Comparison of ENCODE assay signal across 1 cellular context in the genomic region with DNA sequence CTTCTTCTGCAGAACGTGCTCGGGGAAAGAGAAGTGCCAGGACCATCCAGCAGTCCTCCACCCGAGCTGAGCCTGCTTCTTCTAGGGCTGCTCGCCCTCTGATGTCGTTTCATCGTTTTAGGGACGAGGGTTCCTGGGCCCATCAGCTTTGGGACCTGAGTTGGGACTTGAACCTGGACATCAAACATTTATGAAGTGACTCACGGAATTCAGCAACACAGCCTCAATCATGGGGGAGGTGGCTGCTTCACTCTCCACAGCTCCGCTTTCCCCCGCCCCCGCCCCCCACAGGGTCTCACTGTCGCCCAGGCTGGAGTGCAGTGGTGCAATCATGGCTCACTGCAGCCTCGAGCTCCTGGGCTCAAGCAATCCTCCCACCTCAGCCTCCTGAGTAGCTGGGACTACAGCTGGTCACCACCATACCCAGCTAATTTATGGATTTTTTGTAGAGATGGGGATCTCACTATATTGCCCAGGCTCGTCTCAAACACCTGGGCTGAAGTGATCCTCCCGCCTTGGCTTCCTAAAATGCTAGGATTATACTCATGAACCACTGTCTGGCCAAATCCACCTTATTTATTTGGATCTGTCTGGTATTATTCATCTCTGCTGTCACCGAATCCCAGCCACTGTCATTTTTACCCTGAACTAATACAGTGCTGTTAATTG.
TF ChIP-seq lines count a peak whose summit lies in the region.

No MANE protein-coding gene starts in this region.

TF ChIP-seq in HEK293T, 16 proteins besides CTCF, POLR2A, EP300 and RAD21 (continued from another document):
- TF ChIP-seq CTBP1 (IDR thresholded peaks at IDR 0.05; ENCODE audit: borderline replicate concordance), result no peak
- TF ChIP-seq L3MBTL2 (conservative IDR thresholded peaks at IDR 0.05), result no peak
- no peak for TF ChIP-seq SUZ12 (IDR thresholded peaks at IDR 0.05)
- no peak for TF ChIP-seq ARNT (IDR thresholded peaks at IDR 0.05)
- TF ChIP-seq LEF1 (IDR thresholded peaks at IDR 0.05; ENCODE audit: borderline replicate concordance), result no peak
- TF ChIP-seq NFRKB (IDR thresholded peaks at IDR 0.05), result no peak
- TF ChIP-seq BHLHE40 (IDR thresholded peaks at IDR 0.05; ENCODE audit: borderline replicate concordance), result no peak
- no peak for TF ChIP-seq ELF4 (IDR thresholded peaks at IDR 0.05)
